27 cellular contexts compared by ENCODE assay signal in the genomic region with DNA sequence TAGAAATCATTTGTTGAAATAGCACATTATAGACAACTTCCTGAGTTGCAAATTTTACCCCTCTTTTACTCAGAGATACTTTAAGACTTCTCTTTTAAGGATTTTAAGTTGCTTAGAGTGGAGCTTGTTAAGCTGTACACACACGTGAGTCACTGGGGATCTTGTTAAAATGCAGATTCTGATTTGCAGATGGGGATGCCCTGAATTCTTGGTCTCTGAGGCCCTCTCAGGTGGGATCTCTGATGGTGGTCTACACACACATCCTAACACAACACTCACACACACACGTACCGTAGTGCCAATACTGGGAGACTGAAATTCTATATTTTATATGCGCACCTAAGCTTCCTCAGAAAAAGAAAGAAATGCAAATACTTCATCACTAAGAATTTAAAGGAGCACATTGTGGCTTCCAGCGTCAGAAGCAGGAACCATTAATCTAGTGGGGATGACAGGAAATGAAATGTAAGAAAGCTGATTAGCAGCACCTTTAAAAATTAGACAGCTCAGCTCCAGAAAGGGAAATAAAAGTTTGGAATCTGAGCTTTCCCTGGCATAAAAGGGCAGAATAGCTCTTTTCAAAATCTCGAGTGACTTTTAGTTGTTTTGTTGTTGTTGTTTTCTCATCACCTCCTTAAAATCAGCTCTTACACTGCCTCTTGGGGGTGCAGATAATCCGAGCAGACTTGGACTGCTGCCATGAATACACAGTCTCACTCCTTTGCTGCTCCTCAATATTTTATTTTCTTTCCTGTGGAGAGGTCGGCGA.
A peak's percentile ranks its signal among the peaks of the same experiment; 100 is the strongest.
DNase-seq lines count a peak whose midpoint lies in the region; ATAC-seq, FAIRE-seq and TF ChIP-seq lines count a peak whose summit lies in the region.
"Had no signal": no experiment of that assay in that cellular context is flagged by ENCODE, and none has a peak within 500 bp of the region (broad histone marks: within the 10 kb centered on the region; RNA-seq: fewer than 3 reads in every experiment).

No MANE protein-coding gene starts in this region.

- H3K27ac ChIP-seq in HUES6 (ENCODE audit: low read depth, low read length) = peak overlapping the region; percentile 62
- peak overlapping the region; percentile 48 for H3K27ac ChIP-seq in astrocyte (ENCODE audit: low read depth, low read length)
- peak overlapping the region; percentile 35 for H3K27ac ChIP-seq in mesendoderm (ENCODE audit: low read depth, low read length)
- H3K27ac ChIP-seq: HL-60, parathyroid adenoma, PC-9, testis had no signal

- FAIRE-seq in astrocyte (lab: Jason Lieb, UNC) = no peak
- FAIRE-seq: frontal cortex, kidney had no signal

- DNase-seq in Caki2 (ENCODE audit: low read depth) (peak; percentile 14), astrocyte (ENCODE audit: low read depth) (peak; percentile 71), mesendoderm (peak; percentile 59), germinal center (ENCODE audit: low spot score) (no peak), cardiac septum (ENCODE audit: low spot score) (no peak)
- no peak for DNase-seq in stimulated activated naive B cell treated with anti-CD40 and anti-IgM and Interleukin-4, amounts not matched to agents 10 μg/mL and 1 μg/mL and 100 μg/mL, for 72 hours
- DNase-seq: activated B cell treated with CpG ODN at 0.5 μM for 24 hours; activated CD4-positive, alpha-beta memory T cell treated with anti-CD3 and anti-CD28 coated beads for 36 hours; activated naive CD4-positive, alpha-beta T cell; activated T-cell treated with anti-CD3 and anti-CD28 coated beads for 4 hours; CD4-positive, CD25-positive, alpha-beta regulatory T cell; cerebellar nuclear complex; kidney; MM.1S; naive B cell; NCI-H146; NCI-H2171; NCI-H748 treated with DMSO at 0.1 percent for 48 hours; PC-9; SIG-M5; T-helper 17 cell; testis had no signal

- H3K27ac Mint-ChIP-seq in astrocyte (ENCODE audit: unreplicated experiment) = peak overlapping the region; percentile 24
- H3K27ac Mint-ChIP-seq in stimulated activated naive B cell treated with anti-CD40 and anti-IgM and Interleukin-4, amounts not matched to agents 10 μg/mL and 1 μg/mL and 100 μg/mL, for 72 hours = no peak overlapping the region
- H3K27ac Mint-ChIP-seq: activated B cell treated with CpG ODN at 0.5 μM for 24 hours; activated CD4-positive, alpha-beta memory T cell treated with anti-CD3 and anti-CD28 coated beads for 36 hours; CD4-positive, CD25-positive, alpha-beta regulatory T cell; naive B cell; T-helper 17 cell had no signal

- no peak for ATAC-seq in GM19452 (IDR thresholded peaks at IDR 0.05; ENCODE audit: unreplicated experiment)
- no peak for ATAC-seq in stimulated activated naive B cell treated with anti-CD40 and anti-IgM and Interleukin-4, amounts not matched to agents 10 μg/mL and 1 μg/mL and 100 μg/mL, for 72 hours (replicated peaks)
- ATAC-seq: T-helper 17 cell had no signal

- H3K56ac ChIP-seq in mesendoderm (ENCODE audit: low read length) = peak overlapping the region; percentile 26

- peaks cover 47% of the 10 kb centered on the region for H3K4me1 ChIP-seq in HUES6 (ENCODE audit: control insufficient read depth, insufficient read depth, low read length)
- H3K4me1 ChIP-seq in astrocyte (ENCODE audit: insufficient read depth, low read length) = peaks cover 20% of the 10 kb centered on the region
- H3K4me1 ChIP-seq in mesendoderm (ENCODE audit: control insufficient read depth, low read depth, low read length) = peaks cover 19% of the 10 kb centered on the region
- H3K4me1 ChIP-seq: parathyroid adenoma, testis had no signal

- H3K27me3 ChIP-seq in HUES6 (ENCODE audit: control insufficient read depth, insufficient read depth, low read length) = no peaks in the 10 kb centered on the region
- H3K27me3 ChIP-seq in astrocyte (ENCODE audit: insufficient read depth, low read length) = no peaks in the 10 kb centered on the region
- H3K27me3 ChIP-seq in mesendoderm (ENCODE audit: insufficient read depth, low read length, poor library complexity) = no peaks in the 10 kb centered on the region
- H3K27me3 ChIP-seq: testis had no signal

- H3K9me3 Mint-ChIP-seq in astrocyte (ENCODE audit: unreplicated experiment) = no peaks in the 10 kb centered on the region
- H3K9me3 Mint-ChIP-seq in stimulated activated naive B cell treated with anti-CD40 and anti-IgM and Interleukin-4, amounts not matched to agents 10 μg/mL and 1 μg/mL and 100 μg/mL, for 72 hours = no peaks in the 10 kb centered on the region

- no peaks in the 10 kb centered on the region for H4K20me1 ChIP-seq in astrocyte (ENCODE audit: insufficient read depth, low read length)

- no peak overlapping the region for H2BK5ac ChIP-seq in mesendoderm (ENCODE audit: low read length)

- H3K4me2 ChIP-seq in astrocyte (ENCODE audit: low read length) (peak overlapping the region; percentile 71), mesendoderm (ENCODE audit: low read length) (no peak overlapping the region)
- H3K4me2 ChIP-seq: PC-9 had no signal

- no peak overlapping the region for H4K5ac ChIP-seq in mesendoderm (ENCODE audit: low read length)

- H3K4me3 ChIP-seq in HUES6 (ENCODE audit: low read depth, low read length) (no peak overlapping the region), astrocyte (ENCODE audit: insufficient read depth, low read depth, low read length) (no peak overlapping the region), mesendoderm (ENCODE audit: low read length) (no peak overlapping the region)
- H3K4me3 ChIP-seq: PC-9, testis had no signal

- H2AFZ ChIP-seq in astrocyte (ENCODE audit: low read depth, low read length) = no peak overlapping the region
- H2AFZ ChIP-seq: parathyroid adenoma, PC-9 had no signal

- H3K4me3 Mint-ChIP-seq in astrocyte (ENCODE audit: unreplicated experiment) = no peak overlapping the region
- no peak overlapping the region for H3K4me3 Mint-ChIP-seq in stimulated activated naive B cell treated with anti-CD40 and anti-IgM and Interleukin-4, amounts not matched to agents 10 μg/mL and 1 μg/mL and 100 μg/mL, for 72 hours
- H3K4me3 Mint-ChIP-seq: activated B cell treated with CpG ODN at 0.5 μM for 24 hours; activated CD4-positive, alpha-beta memory T cell treated with anti-CD3 and anti-CD28 coated beads for 36 hours; T-helper 17 cell had no signal

- intact Hi-C loops in cardiac septum (cut with DNase I) = no loop called here

- no peaks in the 10 kb centered on the region for H3K79me2 ChIP-seq in astrocyte (ENCODE audit: insufficient read depth, low read length)
- no peaks in the 10 kb centered on the region for H3K79me2 ChIP-seq in mesendoderm (ENCODE audit: control insufficient read depth, insufficient read depth, low read length)
- H3K79me2 ChIP-seq: parathyroid adenoma had no signal

- H2BK15ac ChIP-seq in mesendoderm (replicated peaks; ENCODE audit: low read depth) = no peak overlapping the region

- in situ Hi-C loops in Caki2 (cut with HindIII; ENCODE audit: low pct_unique_long_range_greater_than_20kb, low sequenced_read_pairs) = no loop called here

- H4K8ac ChIP-seq in mesendoderm (ENCODE audit: low read depth, low read length) = no peak overlapping the region

- H3K27me3 Mint-ChIP-seq in astrocyte (ENCODE audit: low read depth, unreplicated experiment) = peaks cover 12% of the 10 kb centered on the region
- peaks cover 0 to 16% of the 10 kb centered on the region in 2 donors for H3K27me3 Mint-ChIP-seq in stimulated activated naive B cell treated with anti-CD40 and anti-IgM and Interleukin-4, amounts not matched to agents 10 μg/mL and 1 μg/mL and 100 μg/mL, for 72 hours
- H3K27me3 Mint-ChIP-seq: activated B cell treated with CpG ODN at 0.5 μM for 24 hours; activated CD4-positive, alpha-beta memory T cell treated with anti-CD3 and anti-CD28 coated beads for 36 hours; CD4-positive, CD25-positive, alpha-beta regulatory T cell; T-helper 17 cell had no signal

- no peak overlapping the region for H3K4ac ChIP-seq in mesendoderm (ENCODE audit: low read depth, low read length)

- H3K79me1 ChIP-seq in mesendoderm (ENCODE audit: low read length) = no peaks in the 10 kb centered on the region

- H3K4me1 Mint-ChIP-seq in astrocyte (ENCODE audit: low read depth, unreplicated experiment) = peaks cover 38% of the 10 kb centered on the region
- peaks cover 8 to 19% of the 10 kb centered on the region in 2 donors for H3K4me1 Mint-ChIP-seq in stimulated activated naive B cell treated with anti-CD40 and anti-IgM and Interleukin-4, amounts not matched to agents 10 μg/mL and 1 μg/mL and 100 μg/mL, for 72 hours
- H3K4me1 Mint-ChIP-seq: activated B cell treated with CpG ODN at 0.5 μM for 24 hours, T-helper 17 cell had no signal

- H3K23ac ChIP-seq in mesendoderm (ENCODE audit: low read length) = no peak overlapping the region

- H2AK5ac ChIP-seq in mesendoderm (ENCODE audit: low read length) = peak overlapping the region; percentile 31

- no peaks in the 10 kb centered on the region for H3K9me3 ChIP-seq in HUES6 (ENCODE audit: control insufficient read depth, insufficient read depth, low read depth, low read length)
- no peaks in the 10 kb centered on the region for H3K9me3 ChIP-seq in astrocyte (ENCODE audit: insufficient read depth, low read depth, low read length)
- H3K9me3 ChIP-seq: testis had no signal

- no peaks in the 10 kb centered on the region for H3K36me3 ChIP-seq in HUES6 (ENCODE audit: control insufficient read depth, insufficient read depth, low read length)
- H3K36me3 ChIP-seq in astrocyte (ENCODE audit: insufficient read depth, low read length) = no peaks in the 10 kb centered on the region
- H3K36me3 ChIP-seq in mesendoderm (ENCODE audit: control insufficient read depth, insufficient read depth, low read length) = no peaks in the 10 kb centered on the region

- no peak for TF ChIP-seq CTCF in astrocyte (IDR thresholded peaks at IDR 0.05; ENCODE audit: insufficient read depth, low read depth, low read length)

- peaks cover 2% of the 10 kb centered on the region for H3K36me3 Mint-ChIP-seq in astrocyte (ENCODE audit: low read depth, unreplicated experiment)
- no peaks in the 10 kb centered on the region for H3K36me3 Mint-ChIP-seq in stimulated activated naive B cell treated with anti-CD40 and anti-IgM and Interleukin-4, amounts not matched to agents 10 μg/mL and 1 μg/mL and 100 μg/mL, for 72 hours
- H3K36me3 Mint-ChIP-seq: activated CD4-positive, alpha-beta memory T cell treated with anti-CD3 and anti-CD28 coated beads for 36 hours; CD4-positive, CD25-positive, alpha-beta regulatory T cell; naive B cell had no signal

- H3K9ac ChIP-seq in HUES6 (ENCODE audit: low read length) (no peak overlapping the region), astrocyte (ENCODE audit: low read length) (peak overlapping the region; percentile 29), mesendoderm (ENCODE audit: low read length) (no peak overlapping the region)
- H3K9ac ChIP-seq: parathyroid adenoma had no signal

- H2BK120ac ChIP-seq in mesendoderm (ENCODE audit: low read depth, low read length) = no peak overlapping the region

- H3K18ac ChIP-seq in mesendoderm (ENCODE audit: low read length) = peak overlapping the region; percentile 65

- no CpG with 5 or more reads among the region's 9 CpGs for WGBS in mesendoderm (ENCODE audit: extremely low coverage, insufficient coverage, low lambda C conversion rate)

Comparison
In these comparisons a context has a peak if more than half of its experiments do, and no peak if none do; other contexts are left out.
1. DNase-seq: peak in Caki2 (single experiment), astrocyte (single experiment) and mesendoderm (single experiment); none in germinal center (single experiment), cardiac septum (single experiment) and stimulated activated naive B cell treated with anti-CD40 and anti-IgM and Interleukin-4, amounts not matched to agents 10 μg/mL and 1 μg/mL and 100 μg/mL, for 72 hours (single experiment).
2. Peak in every context shown above with its lines, with median percentiles within 50 percentile points of each other: H3K27ac ChIP-seq.